11 cellular contexts compared by ENCODE assay signal in the genomic region with DNA sequence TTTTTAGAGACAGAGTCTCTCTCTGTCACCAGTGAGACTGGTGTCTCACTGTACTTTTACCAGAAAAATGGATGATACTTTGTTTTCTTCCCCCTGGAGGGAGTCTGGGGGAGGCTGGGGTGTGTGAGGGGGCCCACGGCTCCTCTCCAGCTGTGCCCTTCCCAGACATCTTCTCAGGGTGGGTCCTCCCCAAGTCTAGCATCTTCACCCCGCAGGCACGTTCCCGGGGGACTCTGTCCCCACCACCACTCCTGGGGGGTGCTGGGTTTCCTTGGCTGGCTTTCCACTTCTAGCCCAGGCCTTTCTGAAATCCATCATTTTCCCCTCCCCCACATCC.
DNase-seq lines count a peak whose midpoint lies in the region; ATAC-seq and TF ChIP-seq lines count a peak whose summit lies in the region.
"Had no signal": no experiment of that assay in that cellular context is flagged by ENCODE, and none has a peak within 500 bp of the region (broad histone marks: within the 10 kb centered on the region; RNA-seq: fewer than 3 reads in every experiment).

No MANE protein-coding gene starts in this region.

- no peak overlapping the region for H3K4ac ChIP-seq in trophoblast cell (ENCODE audit: low read depth, low read length)

- no peak overlapping the region for H2BK5ac ChIP-seq in trophoblast cell (ENCODE audit: low read depth, low read length, poor library complexity)

- no peak overlapping the region for H2AK5ac ChIP-seq in trophoblast cell (ENCODE audit: low read length)

- POLR2A ChIA-PET in Caco-2 (lab: Charles Lee) = no interaction called here

- H3K27ac Mint-ChIP-seq in Caco-2 (ENCODE audit: unreplicated experiment) = peak overlapping the region; percentile 66
- H3K27ac Mint-ChIP-seq: activated naive CD8-positive, alpha-beta T cell treated with anti-CD3 and anti-CD28 coated beads, Interleukin-2, amount 10 ng/mL, durations not matched to agents 7 days and 5 days had no signal

- H4K8ac ChIP-seq in trophoblast cell (ENCODE audit: low read depth, low read length) = no peak overlapping the region

- DNase-seq in Caco-2 (no peak), right cardiac atrium (no peak), trophoblast cell (no peak), NCI-H2107 treated with DMSO at 0.1 percent for 48 hours (lab: John Stamatoyannopoulos, UW; ENCODE audit: unreplicated experiment) (no peak)
- DNase-seq: activated CD8-positive, alpha-beta memory T cell treated with anti-CD3 and anti-CD28 coated beads, Interleukin-2, amount 50 U/mL, for 4 hours; activated naive CD8-positive, alpha-beta T cell treated with anti-CD3 and anti-CD28 coated beads, Interleukin-2, amount 10 ng/mL, durations not matched to agents 7 days and 5 days; midbrain had no signal

- H3K4me1 Mint-ChIP-seq in Caco-2 (ENCODE audit: low read depth, unreplicated experiment) = peaks cover 24% of the 10 kb centered on the region
- H3K4me1 Mint-ChIP-seq: activated naive CD8-positive, alpha-beta T cell treated with anti-CD3 and anti-CD28 coated beads, Interleukin-2, amount 10 ng/mL, durations not matched to agents 7 days and 5 days had no signal

- no peak overlapping the region for H3K9ac ChIP-seq in trophoblast cell (ENCODE audit: low read length)

- H3K27me3 ChIP-seq in Caco-2 (replicated peaks; ENCODE audit: control insufficient read depth, insufficient read depth, low read length) = no peaks in the 10 kb centered on the region
- no peaks in the 10 kb centered on the region for H3K27me3 ChIP-seq in right cardiac atrium (ENCODE audit: control insufficient read depth, insufficient read depth)
- H3K27me3 ChIP-seq in trophoblast cell (ENCODE audit: insufficient read depth, low read length) = no peaks in the 10 kb centered on the region

- ATAC-seq in SK-N-SH treated with all-trans-retinoic acid at 6 μM for 48 hours (peak; percentile 48), right cardiac atrium (no peak), GM18498 (IDR thresholded peaks at IDR 0.05; ENCODE audit: unreplicated experiment) (no peak), HG02973 (IDR thresholded peaks at IDR 0.05; ENCODE audit: unreplicated experiment) (no peak), esophagus mucosa (no peak)

- peaks cover 11% of the 10 kb centered on the region for H3K36me3 Mint-ChIP-seq in Caco-2 (ENCODE audit: insufficient read depth, unreplicated experiment)
- H3K36me3 Mint-ChIP-seq: activated naive CD8-positive, alpha-beta T cell treated with anti-CD3 and anti-CD28 coated beads, Interleukin-2, amount 10 ng/mL, durations not matched to agents 7 days and 5 days had no signal

- H4K91ac ChIP-seq in trophoblast cell (ENCODE audit: low read depth, low read length) = peak overlapping the region; percentile 69

- no peak for TF ChIP-seq CTCF in Caco-2 (IDR thresholded peaks at IDR 0.05; ENCODE audit: insufficient read depth in 1 of 2, low read depth in 1 of 2, low read length in 1 of 2, severe bottlenecking in 1 of 2, unreplicated experiment in 1 of 2)

- H3K4me3 Mint-ChIP-seq in Caco-2 (ENCODE audit: unreplicated experiment) = no peak overlapping the region
- H3K4me3 Mint-ChIP-seq: activated naive CD8-positive, alpha-beta T cell treated with anti-CD3 and anti-CD28 coated beads, Interleukin-2, amount 10 ng/mL, durations not matched to agents 7 days and 5 days had no signal

- CTCF ChIA-PET in Caco-2 (lab: Charles Lee) = no interaction called here

- no peak overlapping the region for H2BK12ac ChIP-seq in trophoblast cell (ENCODE audit: low read length)

- no peaks in the 10 kb centered on the region for H3K79me2 ChIP-seq in trophoblast cell (ENCODE audit: control insufficient read depth, insufficient read depth, low read length, poor library complexity)

- H3K23ac ChIP-seq in trophoblast cell (ENCODE audit: low read length) = no peak overlapping the region

- WGBS in right cardiac atrium = 67% methylated on average over 4 of the region's 4 CpGs
- no CpG with 5 or more reads among the region's 4 CpGs for WGBS in trophoblast cell (ENCODE audit: extremely low coverage, insufficient coverage, insufficient read length)

- H3K36me3 ChIP-seq in Caco-2 (ENCODE audit: control insufficient read depth, insufficient read depth, low read length) = no peaks in the 10 kb centered on the region
- H3K36me3 ChIP-seq in trophoblast cell (ENCODE audit: control insufficient read depth in 1 of 2, insufficient read depth in 2 of 2, low read length in 2 of 2) = peaks cover 5 to 8% of the 10 kb centered on the region in 2 experiments

- peaks cover 1% of the 10 kb centered on the region for H3K79me1 ChIP-seq in trophoblast cell (ENCODE audit: low read length)

- no peaks in the 10 kb centered on the region for H3K27me3 Mint-ChIP-seq in Caco-2 (ENCODE audit: insufficient read depth, unreplicated experiment)

- no peaks in the 10 kb centered on the region for H3K9me3 ChIP-seq in Caco-2
- no peaks in the 10 kb centered on the region for H3K9me3 ChIP-seq in right cardiac atrium (ENCODE audit: control insufficient read depth, low read length)
- H3K9me3 ChIP-seq in trophoblast cell (ENCODE audit: insufficient read depth, low read depth, low read length) = no peaks in the 10 kb centered on the region

- no TSS peak for BruUV-seq in Caco-2 (replicated peaks; lab: Mats Ljungman, UMichigan)

- H2AFZ ChIP-seq in trophoblast cell (ENCODE audit: insufficient read depth, low read length, poor library complexity) = no peak overlapping the region

- H3K4me1 ChIP-seq in Caco-2 = 0 out of 2 replicates have a peak, but pooled peaks cover 11% of the 10 kb centered on the region
- H3K4me1 ChIP-seq in right cardiac atrium (ENCODE audit: control insufficient read depth, insufficient read depth, low read length) = peaks cover 2% of the 10 kb centered on the region
- H3K4me1 ChIP-seq in trophoblast cell (ENCODE audit: control insufficient read depth in 1 of 2, insufficient read depth in 2 of 2, low read length in 2 of 2) = peaks cover 11 to 12% of the 10 kb centered on the region in 2 experiments

- H3K4me3 ChIP-seq in Caco-2 (ENCODE audit: low read depth, low read length) (no peak overlapping the region), right cardiac atrium (ENCODE audit: low read length) (no peak overlapping the region), trophoblast cell (ENCODE audit: low read depth, low read length) (no peak overlapping the region)

- no peak overlapping the region for H4K12ac ChIP-seq in trophoblast cell (ENCODE audit: low read depth, low read length)

- H3K14ac ChIP-seq in trophoblast cell (ENCODE audit: low read length) = no peak overlapping the region

- intact Hi-C loops in Caco-2 (cut with micrococcal nuclease; ENCODE audit: unreplicated experiment) (no loop called here), right cardiac atrium (cut with DNase I) (no loop called here)

- peak overlapping the region; percentile 40 for H3K4me2 ChIP-seq in trophoblast cell (ENCODE audit: low read length)

- no peaks in the 10 kb centered on the region for H3K9me3 Mint-ChIP-seq in Caco-2 (ENCODE audit: unreplicated experiment)
- H3K9me3 Mint-ChIP-seq: activated naive CD8-positive, alpha-beta T cell treated with anti-CD3 and anti-CD28 coated beads, Interleukin-2, amount 10 ng/mL, durations not matched to agents 7 days and 5 days had no signal

- H3K18ac ChIP-seq in trophoblast cell (ENCODE audit: low read length) = no peak overlapping the region

- H3K27ac ChIP-seq in right cardiac atrium (ENCODE audit: low read length) (peak overlapping the region; percentile 18), trophoblast cell (ENCODE audit: low read depth, low read length) (no peak overlapping the region)

- no peak overlapping the region for H2BK120ac ChIP-seq in trophoblast cell (ENCODE audit: insufficient read depth, low read length, poor library complexity)

TF ChIP-seq in SK-N-SH treated with all-trans-retinoic acid at 6 μM for 48 hours, 23 proteins besides CTCF, POLR2A, EP300 and RAD21:
- TF ChIP-seq PATZ1 (CRISPR knock-in tag; IDR thresholded peaks at IDR 0.05; ENCODE audit: borderline replicate concordance) (peak; percentile 78; the same call in 1 of the 2 replicates), POU6F1 (CRISPR knock-in tag; IDR thresholded peaks at IDR 0.05; ENCODE audit: borderline replicate concordance, low read depth) (no peak)
TF ChIP-seq in SK-N-SH treated with all-trans-retinoic acid at 6 μM for 48 hours: peak in this region for 1.
